Comparison of ENCODE assay signal across 19 cellular contexts in genomic region chr12:55036326-55036725, GRCh38. TPM values are rescaled to one million over a fixed set of nuclear protein-coding genes. Genes with fewer than 3 reads are reported as not detected.
DNase-seq lines count a peak whose midpoint lies in the region; ATAC-seq lines count a peak whose summit lies in the region.
"Had no signal": no experiment of that assay in that cellular context is flagged by ENCODE, and none has a peak within 500 bp of the region (broad histone marks: within the 10 kb centered on the region; RNA-seq: fewer than 3 reads in every experiment).

No MANE protein-coding gene starts in this region.

- peaks cover 21% of the 10 kb centered on the region for H3K4me1 ChIP-seq in CD4-positive, alpha-beta memory T cell (ENCODE audit: insufficient read depth, low read length)
- H3K4me1 ChIP-seq: esophagus muscularis mucosa had no signal

- intact Hi-C loops in CD4-positive, alpha-beta memory T cell (cut with micrococcal nuclease) = no loop called here

- no peak overlapping the region for H3K27ac ChIP-seq in CD4-positive, alpha-beta memory T cell (ENCODE audit: low read depth, low read length)
- H3K27ac ChIP-seq: dorsolateral prefrontal cortex, esophagus muscularis mucosa, neural progenitor cell, RWPE1 had no signal

- H3K4me1 Mint-ChIP-seq in CD4-positive, alpha-beta memory T cell = peaks cover 26 to 44% (median 32%) of the 10 kb centered on the region in 4 donors
- peaks cover 54% of the 10 kb centered on the region for H3K4me1 Mint-ChIP-seq in activated naive CD8-positive, alpha-beta T cell (ENCODE audit: low read depth)

- POLR2A ChIA-PET in CD4-positive, alpha-beta memory T cell (lab: Charles Lee; ENCODE audit: partially characterized antibody) = no interaction called here

- CTCF ChIA-PET in CD4-positive, alpha-beta memory T cell (lab: Charles Lee; ENCODE audit: partially characterized antibody) = interaction anchor here (1.1 to 3.8 kb wide), 2 partner anchors 32 to 43 kb away, joined by 3 to 24 read pairs; no protein-coding TSS in a partner anchor

- no peaks in the 10 kb centered on the region for H3K36me3 ChIP-seq in CD4-positive, alpha-beta memory T cell (ENCODE audit: insufficient read depth, low read length)
- H3K36me3 ChIP-seq: esophagus muscularis mucosa, neural progenitor cell had no signal

- DNase-seq in AML-193 (lab: John Stamatoyannopoulos, UW) (peak; percentile 27), NOMO-1 treated with dmso at 0.1 percent for 144 hours (lab: John Stamatoyannopoulos, UW; ENCODE audit: unreplicated experiment) (peak; percentile 29), NCI-H69 (lab: John Stamatoyannopoulos, UW) (no peak), HK-2 (ENCODE audit: unreplicated experiment) (no peak)
- peak in 2 of 5 donors; percentile 8 for DNase-seq in CD4-positive, alpha-beta memory T cell
- no peak for DNase-seq in stimulated activated CD8-positive, alpha-beta memory T cell treated with anti-CD3 and anti-CD28 coated beads, Interleukin-4, amount 100 ng/mL, for 48 hours
- DNase-seq: activated naive CD4-positive, alpha-beta T cell; dorsolateral prefrontal cortex; EL; glutamatergic neuron; NCI-H524 treated with DMSO at 0.1 percent for 48 hours; T-helper 9 cell had no signal

- peaks cover 0 to 2% of the 10 kb centered on the region in 2 donors for H3K27me3 Mint-ChIP-seq in CD4-positive, alpha-beta memory T cell
- H3K27me3 Mint-ChIP-seq in activated naive CD8-positive, alpha-beta T cell = no peaks in the 10 kb centered on the region

- H3K9me3 Mint-ChIP-seq in CD4-positive, alpha-beta memory T cell = peaks cover 0 to 2% (median 0%) of the 10 kb centered on the region in 8 donors
- H3K9me3 Mint-ChIP-seq in activated naive CD8-positive, alpha-beta T cell (ENCODE audit: low read depth) = no peaks in the 10 kb centered on the region
- H3K9me3 Mint-ChIP-seq: neural progenitor cell had no signal

- no peaks in the 10 kb centered on the region for H3K36me3 Mint-ChIP-seq in CD4-positive, alpha-beta memory T cell
- H3K36me3 Mint-ChIP-seq in activated naive CD8-positive, alpha-beta T cell = no peaks in the 10 kb centered on the region
- H3K36me3 Mint-ChIP-seq: neural progenitor cell had no signal

- no peak overlapping the region for H3K4me3 ChIP-seq in CD4-positive, alpha-beta memory T cell (ENCODE audit: low read length in 2 of 2)
- H3K4me3 ChIP-seq: dorsolateral prefrontal cortex, esophagus muscularis mucosa, neural progenitor cell had no signal

- peak overlapping the region; percentile 40 to 81 (median 66) for H3K4me3 Mint-ChIP-seq in CD4-positive, alpha-beta memory T cell
- peak overlapping the region; percentile 74 for H3K4me3 Mint-ChIP-seq in activated naive CD8-positive, alpha-beta T cell
- H3K4me3 Mint-ChIP-seq: neural progenitor cell had no signal

- ATAC-seq in GM19035 (IDR thresholded peaks at IDR 0.05; ENCODE audit: unreplicated experiment) = no peak

- H3K27me3 ChIP-seq in CD4-positive, alpha-beta memory T cell (ENCODE audit: insufficient read depth, low read length) = no peaks in the 10 kb centered on the region
- H3K27me3 ChIP-seq: neural progenitor cell had no signal

- H3K27ac Mint-ChIP-seq in CD4-positive, alpha-beta memory T cell = peak overlapping the region in 5 of 7 donors; percentile 4 to 62 (median 22)
- H3K27ac Mint-ChIP-seq in activated naive CD8-positive, alpha-beta T cell = peak overlapping the region; percentile 73
- H3K27ac Mint-ChIP-seq: neural progenitor cell had no signal

- H3K9me3 ChIP-seq in CD4-positive, alpha-beta memory T cell (ENCODE audit: control insufficient read depth in 1 of 2, low read length in 2 of 2) = no peaks in the 10 kb centered on the region
- H3K9me3 ChIP-seq: esophagus muscularis mucosa had no signal

RNA-seq across cellular contexts. Expression of gene NEUROD4, which starts 16.6 kb away (rescaled TPM):
- total RNA-seq in CD4-positive, alpha-beta memory T cell = under 1 TPM in 1 of 2 experiments, not detected in 1; 0.09 TPM
- polyA plus RNA-seq in CD4-positive, alpha-beta memory T cell = not detected
- total RNA-seq: esophagus muscularis mucosa, H1, HT-29 had no signal
- polyA plus RNA-seq: H1 had no signal

RNA-seq across cellular contexts. Expression of gene TESPA1, which starts 51.8 kb away (rescaled TPM):
- total RNA-seq in CD4-positive, alpha-beta memory T cell = 100 to 1,000 TPM; 269 to 287 TPM
- 100 to 1,000 TPM; 105 to 216 TPM for polyA plus RNA-seq in CD4-positive, alpha-beta memory T cell
- total RNA-seq: H1, HT-29 had no signal
- polyA plus RNA-seq: H1 had no signal

Comparison
In these comparisons a context has a peak if more than half of its experiments do, and no peak if none do; other contexts are left out.
1. DNase-seq: peak in AML-193 (2 of 2) and NOMO-1 treated with dmso at 0.1 percent for 144 hours (single experiment); none in NCI-H69 (single experiment), stimulated activated CD8-positive, alpha-beta memory T cell treated with anti-CD3 and anti-CD28 coated beads, Interleukin-4, amount 100 ng/mL, for 48 hours (single experiment) and HK-2 (single experiment).